Comparison of ENCODE assay signal across 8 cellular contexts in genomic region chr3:58433400-58434169, GRCh38.
DNase-seq lines count a peak whose midpoint lies in the region; ATAC-seq and TF ChIP-seq lines count a peak whose summit lies in the region.

TSS of gene PDHB (minus strand) at chr3:58433832. CDS start at chr3:58433809, 23 bp downstream.

- H3K4me3 ChIP-seq in AG09309 (ENCODE audit: control insufficient read depth, low read depth, low read length): peak within 1 kb of the TSS; percentile 87

- in situ Hi-C loops in GM18951 (cut with MboI; ENCODE audit: low sequenced_read_pairs, unreplicated experiment): no loop called here

- peak; percentile 89 for TF ChIP-seq POLR2A in GM18951 (IDR thresholded peaks at IDR 0.05; ENCODE audit: extremely low read depth, insufficient read depth, insufficient read length)

- TF ChIP-seq CTCF in AG09309 (IDR thresholded peaks at IDR 0.05; ENCODE audit: control insufficient read depth, insufficient read depth, low read depth, low read length, missing control alignments): no peak

- ATAC-seq in HG03175 (IDR thresholded peaks at IDR 0.05; ENCODE audit: unreplicated experiment): peak; percentile 96

- DNase-seq in AG09309 (ENCODE audit: low read depth) (peak; percentile 42), NCI-H446 (lab: John Stamatoyannopoulos, UW) (peak; percentile 1 to 70), islet precursor cell (peak; percentile 97)
- DNase-seq in activated CD4-positive, CD25-positive, alpha-beta regulatory T cell treated with anti-CD3 and anti-CD28 coated beads, Interleukin-2, amount 50 U/mL, for 16 hours (ENCODE audit: low read depth, low spot score): peak; percentile 71
- DNase-seq in central memory CD4-positive, alpha-beta T cell: peak; percentile 88
- peak; percentile 84 for DNase-seq in stimulated activated CD4-positive, alpha-beta T cell treated with anti-CD3 and anti-CD28 coated beads, Interleukin-12 subunit alpha, Interleukin-12 subunit beta, amount 100 ng/mL, for 4 hours

Comparison
In these comparisons a context has a peak if more than half of its experiments do, and no peak if none do; other contexts are left out.
1. Peak in every context shown above with its lines: DNase-seq, ATAC-seq and H3K4me3 ChIP-seq.
2. DNase-seq: peak in every context shown above with its lines; median percentile 97 in islet precursor cell; 88 in central memory CD4-positive, alpha-beta T cell; 84 in stimulated activated CD4-positive, alpha-beta T cell treated with anti-CD3 and anti-CD28 coated beads, Interleukin-12 subunit alpha, Interleukin-12 subunit beta, amount 100 ng/mL, for 4 hours; 71 in activated CD4-positive, CD25-positive, alpha-beta regulatory T cell treated with anti-CD3 and anti-CD28 coated beads, Interleukin-2, amount 50 U/mL, for 16 hours; 42 in AG09309; 36 in NCI-H446.